ENCODE assay signal across 31 cellular contexts in the genomic region with DNA sequence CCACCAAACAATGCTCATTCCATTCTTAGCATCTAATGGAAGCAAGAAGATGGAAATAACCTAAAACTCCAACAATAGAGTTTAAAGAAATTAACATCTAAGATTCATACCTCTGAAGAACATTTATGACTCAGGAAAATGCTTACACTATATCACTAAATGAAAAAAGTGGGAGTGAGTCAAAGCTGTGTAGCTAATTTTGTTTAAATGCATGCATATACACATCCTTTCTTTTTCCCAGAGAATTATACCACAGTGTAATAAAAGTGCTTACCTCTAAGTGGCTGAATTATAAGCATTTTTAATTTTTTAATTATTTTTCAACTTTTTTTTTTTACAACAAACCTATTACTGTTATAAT.
"Had no signal": no experiment of that assay in that cellular context is flagged by ENCODE, and none has a peak within 500 bp of the region (broad histone marks: within the 10 kb centered on the region; RNA-seq: fewer than 3 reads in every experiment).

No MANE protein-coding gene starts in this region.

- H3K4me3 Mint-ChIP-seq: activated B cell treated with CpG ODN at 0.5 μM for 24 hours; activated CD8-positive, alpha-beta T cell treated with anti-CD3 and anti-CD28 coated beads for 36 hours; activated naive CD4-positive, alpha-beta T cell treated with anti-CD3 and anti-CD28 coated beads, Interleukin-2, amount 50 U/mL, for 24 hours; activated naive CD8-positive, alpha-beta T cell treated with anti-CD3 and anti-CD28 coated beads, Interleukin-2, amount 50 U/mL, for 24 hours; activated T-cell treated with anti-CD3 and anti-CD28 coated beads, Interleukin-2, amount 50 U/mL, for 4 hours; activated T-helper 17 cell treated with anti-CD3 and anti-CD28 coated beads, Interleukin-2, amount 50 U/mL, for 72 hours; immature natural killer cell; memory B cell; naive thymus-derived CD8-positive, alpha-beta T cell; neural crest cell; T-helper 2 cell treated with Interferon-gamma antibody and Interleukin-4, amounts not matched to agents 5 μg/mL and 100 μg/mL, for 36 hours had no signal

- H3K27ac ChIP-seq: cardiac muscle cell, colonic mucosa, heart left ventricle, parathyroid adenoma, right atrium auricular region, tibial nerve had no signal

- H3K79me2 ChIP-seq: parathyroid adenoma had no signal

- DNase-seq: activated B cell treated with CpG ODN at 0.5 μM for 24 hours; activated CD4-positive, alpha-beta T cell treated with anti-CD3 and anti-CD28 coated beads, Interleukin-2, amount 50 U/mL, for 1 hour; activated CD8-positive, alpha-beta T cell treated with anti-CD3 and anti-CD28 coated beads for 36 hours; activated naive CD8-positive, alpha-beta T cell treated with anti-CD3 and anti-CD28 coated beads, Interleukin-2, amount 50 U/mL, for 24 hours; activated T-cell treated with anti-CD3 and anti-CD28 coated beads, Interleukin-2, amount 50 U/mL, for 4 hours; cerebellar nuclear complex; colonic mucosa; effector memory CD4-positive, alpha-beta T cell; foreskin fibroblast; heart left ventricle; immature natural killer cell; kidney; left colon; midbrain; naive thymus-derived CD8-positive, alpha-beta T cell; nucleus accumbens; stimulated activated CD4-positive, alpha-beta T cell treated with anti-CD3 and anti-CD28 coated beads, Interleukin-1b, Interleukin-23, amount 100 ng/mL, for 48 hours; stimulated activated CD4-positive, alpha-beta T cell treated with anti-CD3 and anti-CD28 coated beads, Interleukin-4, amount 100 ng/mL, for 4 hours; stimulated activated CD8-positive, alpha-beta memory T cell treated with anti-CD3 and anti-CD28 coated beads, Interleukin-4, amount 100 ng/mL, for 48 hours; stimulated activated naive CD4-positive, alpha-beta T cell had no signal

- H3K36me3 ChIP-seq: cardiac muscle cell, colonic mucosa, heart left ventricle, right atrium auricular region, tibial nerve had no signal

- H3K27ac Mint-ChIP-seq: activated B cell treated with CpG ODN at 0.5 μM for 24 hours; activated CD8-positive, alpha-beta T cell treated with anti-CD3 and anti-CD28 coated beads for 36 hours; activated naive CD4-positive, alpha-beta T cell treated with anti-CD3 and anti-CD28 coated beads, Interleukin-2, amount 50 U/mL, for 24 hours; activated naive CD8-positive, alpha-beta T cell treated with anti-CD3 and anti-CD28 coated beads, Interleukin-2, amount 50 U/mL, for 24 hours; activated T-helper 17 cell treated with anti-CD3 and anti-CD28 coated beads, Interleukin-2, amount 50 U/mL, for 72 hours; immature natural killer cell; memory B cell; T-helper 2 cell treated with Interferon-gamma antibody and Interleukin-4, amounts not matched to agents 5 μg/mL and 100 μg/mL, for 36 hours had no signal

- H3K27me3 Mint-ChIP-seq: activated CD8-positive, alpha-beta T cell treated with anti-CD3 and anti-CD28 coated beads for 36 hours; activated naive CD8-positive, alpha-beta T cell treated with anti-CD3 and anti-CD28 coated beads, Interleukin-2, amount 50 U/mL, for 24 hours; activated T-helper 17 cell treated with anti-CD3 and anti-CD28 coated beads, Interleukin-2, amount 50 U/mL, for 72 hours; memory B cell had no signal

- H3K4me1 Mint-ChIP-seq: activated B cell treated with CpG ODN at 0.5 μM for 24 hours; activated naive CD4-positive, alpha-beta T cell treated with anti-CD3 and anti-CD28 coated beads, Interleukin-2, amount 50 U/mL, for 24 hours; activated naive CD8-positive, alpha-beta T cell treated with anti-CD3 and anti-CD28 coated beads, Interleukin-2, amount 50 U/mL, for 24 hours; activated T-helper 17 cell treated with anti-CD3 and anti-CD28 coated beads, Interleukin-2, amount 50 U/mL, for 72 hours; immature natural killer cell; memory B cell had no signal

- ATAC-seq: activated CD8-positive, alpha-beta T cell treated with anti-CD3 and anti-CD28 coated beads for 36 hours; activated naive CD8-positive, alpha-beta T cell treated with anti-CD3 and anti-CD28 coated beads, Interleukin-2, amount 50 U/mL, for 24 hours; activated T-cell treated with anti-CD3 and anti-CD28 coated beads, Interleukin-2, amount 50 U/mL, for 4 hours; activated T-helper 17 cell treated with anti-CD3 and anti-CD28 coated beads, Interleukin-2, amount 50 U/mL, for 72 hours; heart left ventricle; left colon; naive thymus-derived CD8-positive, alpha-beta T cell had no signal

- H3K4me1 ChIP-seq: colonic mucosa, parathyroid adenoma had no signal

- H3K4me2 ChIP-seq: smooth muscle cell had no signal

- H3K36me3 Mint-ChIP-seq: activated naive CD4-positive, alpha-beta T cell treated with anti-CD3 and anti-CD28 coated beads, Interleukin-2, amount 50 U/mL, for 24 hours; immature natural killer cell had no signal

- H3K27me3 ChIP-seq: cardiac muscle cell, colonic mucosa, dorsolateral prefrontal cortex, heart left ventricle, right atrium auricular region, tibial nerve had no signal

- H3K9ac ChIP-seq: parathyroid adenoma had no signal

- H3K9me3 ChIP-seq: colonic mucosa had no signal

- H3K4me3 ChIP-seq: cardiac muscle cell, colonic mucosa, dorsolateral prefrontal cortex, heart left ventricle, right atrium auricular region, smooth muscle cell, tibial nerve had no signal

- H2AFZ ChIP-seq: parathyroid adenoma had no signal

- H3K9me3 Mint-ChIP-seq: activated naive CD4-positive, alpha-beta T cell treated with anti-CD3 and anti-CD28 coated beads, Interleukin-2, amount 50 U/mL, for 24 hours had no signal
